In the genomic region with DNA sequence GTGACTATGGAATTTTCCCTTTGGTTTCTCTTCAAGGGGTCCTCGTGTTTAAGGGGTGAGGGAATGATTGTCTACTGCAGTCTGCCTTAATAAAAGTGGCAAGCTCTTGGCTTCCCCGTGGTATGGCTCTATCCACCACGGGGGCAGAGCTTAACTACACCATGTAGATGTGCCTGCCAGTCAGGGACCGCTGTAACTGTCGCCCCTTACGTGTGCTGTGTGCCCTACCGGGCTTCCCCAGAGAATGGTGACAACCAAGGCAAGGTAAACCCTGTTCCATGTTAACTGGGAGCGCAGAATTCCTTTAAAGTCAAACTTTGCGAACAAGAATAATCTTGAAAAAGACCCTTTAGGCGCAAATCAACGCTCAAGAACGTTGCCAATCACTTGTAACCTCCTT, we compare ENCODE assay signal across 15 cellular contexts. TPM values are rescaled to one million over a fixed set of nuclear protein-coding genes. Genes with fewer than 3 reads are reported as not detected.
DNase-seq lines count a peak whose midpoint lies in the region; FAIRE-seq and TF ChIP-seq lines count a peak whose summit lies in the region.
"Had no signal": no experiment of that assay in that cellular context is flagged by ENCODE, and none has a peak within 500 bp of the region (broad histone marks: within the 10 kb centered on the region; RNA-seq: fewer than 3 reads in every experiment).

No MANE protein-coding gene starts in this region.

- H2BK15ac ChIP-seq in neuronal stem cell (ENCODE audit: low read length), result no peak overlapping the region

- peaks cover 9% of the 10 kb centered on the region for H3K4me1 Mint-ChIP-seq in endodermal cell

- no peak overlapping the region for H2BK120ac ChIP-seq in neuronal stem cell (ENCODE audit: low read depth, low read length)

- H3K27me3 ChIP-seq in endodermal cell (ENCODE audit: control insufficient read depth, insufficient read depth, low read length, poor library complexity, severe bottlenecking), result peaks cover 61% of the 10 kb centered on the region
- H3K27me3 ChIP-seq in neuronal stem cell (ENCODE audit: control insufficient read depth in 3 of 3, insufficient read depth in 3 of 3, low read depth in 1 of 3, low read length in 3 of 3), result peaks cover 15 to 92% (median 39%) of the 10 kb centered on the region in 3 experiments
- H3K27me3 ChIP-seq in MM.1S (replicated peaks; ENCODE audit: insufficient read depth, low read length), result 0 out of 2 replicates have a peak, but pooled peaks cover 4% of the 10 kb centered on the region

- no peak overlapping the region for H3K14ac ChIP-seq in neuronal stem cell (ENCODE audit: low read length)

- DNase-seq in NCI-H82 (lab: John Stamatoyannopoulos, UW) (peak; percentile 44), NCI-H82 treated with DMSO at 0.1 percent for 48 hours (lab: John Stamatoyannopoulos, UW; ENCODE audit: unreplicated experiment) (no peak), endodermal cell (peak; percentile 61), neuronal stem cell (ENCODE audit: low spot score) (peak; percentile 11), H4 (ENCODE audit: low spot score) (no peak), MM.1S (no peak), HTR-8/SVneo (ENCODE audit: insufficient read length, low spot score) (no peak)
- DNase-seq: activated naive CD4-positive, alpha-beta T cell treated with Interleukin-2 at 50 U/mL for 16 hours; colonic mucosa; stimulated activated CD8-positive, alpha-beta memory T cell treated with anti-CD3 and anti-CD28 coated beads, Interleukin-4, amount 100 ng/mL, for 48 hours had no signal

- 11 to 12% methylated on average over 10 to 12 of the region's 12 CpGs for WGBS in endodermal cell (ENCODE audit: insufficient coverage in 1 of 2, insufficient read length in 1 of 2), 2 experiments
- no CpG with 5 or more reads among the region's 12 CpGs for WGBS in neuronal stem cell (ENCODE audit: extremely low coverage in 2 of 2, insufficient read length in 2 of 2, insufficient replicate concordance in 1 of 2), 2 donors

- H3K4me3 Mint-ChIP-seq in endodermal cell, result peak overlapping the region; percentile 60

- CTCF ChIA-PET in HEK293 (lab: Yijun Ruan, JAX), result no interaction called here

- H3K4me1 ChIP-seq in HEK293 (ENCODE audit: control insufficient read depth, insufficient read depth, low read length) (no peaks in the 10 kb centered on the region), endodermal cell (ENCODE audit: control insufficient read depth, insufficient read depth, low read length) (no peaks in the 10 kb centered on the region), neuronal stem cell (ENCODE audit: control insufficient read depth in 2 of 2, insufficient read depth in 1 of 2, low read depth in 1 of 2, low read length in 2 of 2) (peaks cover 0 to 5% of the 10 kb centered on the region in 2 donors), MM.1S (ENCODE audit: low read length) (peaks cover 4% of the 10 kb centered on the region; the same call in 1 of the 2 replicates)

- H3K9ac ChIP-seq in endodermal cell (ENCODE audit: extremely low read depth, low read length, poor library complexity, severe bottlenecking) (no peak overlapping the region), neuronal stem cell (ENCODE audit: low read depth, low read length, poor library complexity) (no peak overlapping the region), MM.1S (ENCODE audit: low read length) (no peak overlapping the region)

- H3K36me3 Mint-ChIP-seq in endodermal cell (ENCODE audit: low read depth), result no peaks in the 10 kb centered on the region

- TF ChIP-seq CTCF in HEK293 (tag by site-specific recombination; IDR thresholded peaks at IDR 0.05), result no peak
- no peak for TF ChIP-seq CTCF in endodermal cell (conservative IDR thresholded peaks at IDR 0.05)
- no peak for TF ChIP-seq CTCF in MM.1S (IDR thresholded peaks at IDR 0.05; ENCODE audit: low read length)

- no peak overlapping the region for H3K27ac Mint-ChIP-seq in endodermal cell

- no peaks in the 10 kb centered on the region for H3K9me3 Mint-ChIP-seq in endodermal cell

- H2BK12ac ChIP-seq in neuronal stem cell (ENCODE audit: low read length), result no peak overlapping the region

- H3K4me3 ChIP-seq in HEK293 (ENCODE audit: low read depth, low read length) (no peak overlapping the region), endodermal cell (ENCODE audit: low read length) (peak overlapping the region; percentile 69), neuronal stem cell (ENCODE audit: low read length in 2 of 2) (no peak overlapping the region), MM.1S (ENCODE audit: low read length) (no peak overlapping the region)
- H3K4me3 ChIP-seq: SJSA1 had no signal

- H3K18ac ChIP-seq in neuronal stem cell (ENCODE audit: low read length), result no peak overlapping the region

- no peak overlapping the region for H3K4me2 ChIP-seq in neuronal stem cell (ENCODE audit: insufficient read depth, low read length, poor library complexity, severe bottlenecking)
- no peak overlapping the region for H3K4me2 ChIP-seq in MM.1S (ENCODE audit: low read depth, low read length)

- H3K79me2 ChIP-seq in MM.1S (ENCODE audit: low read length), result no peaks in the 10 kb centered on the region

- H3K36me3 ChIP-seq in HEK293 (ENCODE audit: control insufficient read depth in 2 of 2, insufficient read depth in 1 of 2, low read length in 2 of 2) (no peaks in the 10 kb centered on the region), endodermal cell (ENCODE audit: control insufficient read depth, insufficient read depth, low read length) (no peaks in the 10 kb centered on the region), neuronal stem cell (replicated peaks in 1 of 2; ENCODE audit: control insufficient read depth in 2 of 2, insufficient read depth in 2 of 2, low read length in 2 of 2) (no peaks in the 10 kb centered on the region), MM.1S (replicated peaks; ENCODE audit: insufficient read depth, low read length) (no peaks in the 10 kb centered on the region)
- H3K36me3 ChIP-seq: colonic mucosa, HAP-1 had no signal

- H2AFZ ChIP-seq in neuronal stem cell (ENCODE audit: low read length) (peak overlapping the region; percentile 15), MM.1S (ENCODE audit: low read length) (no peak overlapping the region)

- H3K9me3 ChIP-seq in HEK293 (ENCODE audit: control insufficient read depth, insufficient read depth, low read depth, low read length), result no peaks in the 10 kb centered on the region
- no peaks in the 10 kb centered on the region for H3K9me3 ChIP-seq in endodermal cell (ENCODE audit: control insufficient read depth, low read length)
- no peaks in the 10 kb centered on the region for H3K9me3 ChIP-seq in neuronal stem cell (replicated peaks in 1 of 2; ENCODE audit: control insufficient read depth in 2 of 2, insufficient read depth in 1 of 2, low read depth in 1 of 2, low read length in 2 of 2)
- H3K9me3 ChIP-seq in MM.1S (replicated peaks; ENCODE audit: insufficient read depth, low read length), result no peaks in the 10 kb centered on the region
- H3K9me3 ChIP-seq: colonic mucosa, HAP-1 had no signal

- no peak overlapping the region for H4K91ac ChIP-seq in neuronal stem cell (ENCODE audit: low read depth, low read length, poor library complexity)

- peaks cover 73% of the 10 kb centered on the region for H3K27me3 Mint-ChIP-seq in endodermal cell (ENCODE audit: insufficient read depth)

- H3K27ac ChIP-seq in HEK293 (ENCODE audit: extremely low read depth, low read depth, low read length) (no peak overlapping the region), endodermal cell (ENCODE audit: low read depth, low read length) (no peak overlapping the region), neuronal stem cell (replicated peaks; ENCODE audit: low read length) (no peak overlapping the region), MM.1S (ENCODE audit: low read length) (no peak overlapping the region)
- H3K27ac ChIP-seq: colonic mucosa, SJSA1 had no signal

- no peaks in the 10 kb centered on the region for H4K20me1 ChIP-seq in MM.1S (ENCODE audit: insufficient read depth, low read length)

- no peak overlapping the region for H3K23ac ChIP-seq in neuronal stem cell (ENCODE audit: low read depth, low read length, poor library complexity)

- POLR2A ChIA-PET in HEK293 (lab: Yijun Ruan, JAX), result interaction anchor here (0.7 kb wide), 1 partner anchor 225 kb away, joined by 3 read pairs; the partner anchor contains the start of gene TRIM59

- H3K4ac ChIP-seq in neuronal stem cell (ENCODE audit: low read length), result no peak overlapping the region

- H3F3A ChIP-seq in MM.1S (ENCODE audit: insufficient read depth, low read length), result no peaks in the 10 kb centered on the region; the same call in 1 of the 2 replicates

- no peak overlapping the region for H4K8ac ChIP-seq in neuronal stem cell (ENCODE audit: low read depth, low read length)

- FAIRE-seq in HTR-8/SVneo (lab: Jason Lieb, UNC), result no peak
- FAIRE-seq: GM12878, islet of Langerhans had no signal

- H3K9me2 ChIP-seq in MM.1S (replicated peaks; ENCODE audit: insufficient read depth, low read length), result no peaks in the 10 kb centered on the region

- H2AK5ac ChIP-seq in neuronal stem cell (ENCODE audit: low read depth, low read length), result no peak overlapping the region

- H2BK5ac ChIP-seq in neuronal stem cell (ENCODE audit: low read length), result no peak overlapping the region

- no peaks in the 10 kb centered on the region for H3K79me1 ChIP-seq in neuronal stem cell (ENCODE audit: low read depth, low read length)

TF ChIP-seq in HEK293, 187 proteins besides CTCF, POLR2A, EP300 and RAD21 (continues in another document):
- TF ChIP-seq ZNF114 (tag by site-specific recombination; IDR thresholded peaks at IDR 0.05), result no peak

RNA-seq across cellular contexts. Expression of gene C3orf80, which starts 1.0 kb away (rescaled TPM):
- under 1 TPM in 1 of 2 donors, not detected in 1; 0.24 TPM for total RNA-seq in endodermal cell
- 0.43 TPM for polyA plus RNA-seq in endodermal cell (2013, experiment 1 of 2)
- 0.46 TPM for polyA plus RNA-seq in endodermal cell (2013, experiment 2 of 2)
- polyA plus RNA-seq in neuronal stem cell (2013, experiment 1 of 2), result 0.01 TPM
- polyA plus RNA-seq in neuronal stem cell (2013, experiment 2 of 2), result not detected
- total RNA-seq in H4 (2014; rRNA removed; shearing (Covaris generic)), result 0.15 TPM in 1 of 2 replicates, not detected in the other
- total RNA-seq: GM12878, SJSA1 had no signal

Comparison
In these comparisons a context has a peak if more than half of its experiments do, and no peak if none do; other contexts are left out.
1. DNase-seq: peak in NCI-H82 (single experiment), endodermal cell (single experiment) and neuronal stem cell (single experiment); none in NCI-H82 treated with DMSO at 0.1 percent for 48 hours (single experiment), H4 (single experiment), MM.1S (single experiment) and HTR-8/SVneo (single experiment).